35 cellular contexts compared by ENCODE assay signal in the genomic region with DNA sequence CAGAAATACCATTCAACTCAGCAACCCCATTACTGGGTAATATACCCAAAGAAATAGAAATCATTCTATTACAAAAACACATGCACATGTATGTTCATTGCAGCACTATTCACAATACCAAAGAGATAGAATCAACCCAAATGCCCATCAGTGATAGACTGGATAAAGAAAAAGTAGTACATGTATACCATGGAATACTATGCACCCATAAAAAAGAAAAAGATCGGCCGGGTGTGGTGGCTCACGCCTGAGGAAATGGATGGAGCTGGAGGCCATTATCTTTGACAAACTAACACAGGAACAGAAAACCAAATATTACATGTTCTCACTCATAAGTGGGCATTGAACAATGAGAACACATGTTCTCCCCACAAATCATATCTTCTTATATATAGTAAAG.
DNase-seq lines count a peak whose midpoint lies in the region; ATAC-seq, FAIRE-seq and TF ChIP-seq lines count a peak whose summit lies in the region.
"Had no signal": no experiment of that assay in that cellular context is flagged by ENCODE, and none has a peak within 500 bp of the region (broad histone marks: within the 10 kb centered on the region; RNA-seq: fewer than 3 reads in every experiment).

No MANE protein-coding gene starts in this region.

- peaks cover 26% of the 10 kb centered on the region for H3K4me1 Mint-ChIP-seq in activated naive CD8-positive, alpha-beta T cell treated with anti-CD3 and anti-CD28 coated beads, Interleukin-2, amount 50 U/mL, for 24 hours
- peaks cover 22% of the 10 kb centered on the region for H3K4me1 Mint-ChIP-seq in activated naive CD8-positive, alpha-beta T cell treated with anti-CD3 and anti-CD28 coated beads for 36 hours

- no peak for ATAC-seq in activated naive CD8-positive, alpha-beta T cell treated with anti-CD3 and anti-CD28 coated beads, Interleukin-2, amount 50 U/mL, for 24 hours
- ATAC-seq in K562, result no peak
- ATAC-seq in GM19395 (IDR thresholded peaks at IDR 0.05; ENCODE audit: unreplicated experiment), result no peak
- ATAC-seq: A549; CD8-positive, alpha-beta T cell had no signal

- no peaks in the 10 kb centered on the region for H3K36me3 ChIP-seq in HEK293 (ENCODE audit: control insufficient read depth in 2 of 2, insufficient read depth in 1 of 2, low read length in 2 of 2)
- no peaks in the 10 kb centered on the region for H3K36me3 ChIP-seq in K562 (ENCODE audit: control insufficient read depth, insufficient read depth, low read length)
- H3K36me3 ChIP-seq: BE2C; BLaER1; BLaER1 treated with 17β-estradiol and CSF1 and Interleukin-3, amounts not matched to agents 10 nM and 100 nM had no signal

- H3K4me3 ChIP-seq in HEK293 (ENCODE audit: low read depth, low read length), result no peak overlapping the region
- H3K4me3 ChIP-seq in K562, result no peak overlapping the region
- H3K4me3 ChIP-seq in lower leg skin (ENCODE audit: low read depth, poor library complexity, severe bottlenecking), result no peak overlapping the region
- H3K4me3 ChIP-seq: A549; BLaER1; BLaER1 treated with 17β-estradiol and CSF1 and Interleukin-3, amounts not matched to agents 10 nM and 100 nM had no signal

- H4K20me1 ChIP-seq in K562 (replicated peaks; ENCODE audit: control insufficient read depth, insufficient read depth, low read length), result no peaks in the 10 kb centered on the region
- H4K20me1 ChIP-seq: BLaER1; BLaER1 treated with 17β-estradiol and CSF1 and Interleukin-3, amounts not matched to agents 10 nM and 100 nM had no signal

- intact Hi-C loops in K562 (cut with micrococcal nuclease) (loop anchor here (5.0 kb wide), 1 partner anchor 187 kb away; no protein-coding TSS in a partner anchor), lower leg skin (cut with DNase I; ENCODE audit: low total_unique reads) (loop anchor here (5.0 kb wide), 1 partner anchor 107 kb away; no protein-coding TSS in a partner anchor)

- no peaks in the 10 kb centered on the region for H3K9me1 ChIP-seq in K562 (ENCODE audit: control insufficient read depth, insufficient read depth, low read length)

- TF ChIP-seq EP300 in K562 (IDR thresholded peaks at IDR 0.05; ENCODE audit: low read length), result no peak

- 31% methylated on average over 3 of the region's 3 CpGs for WGBS in K562 (ENCODE audit: insufficient coverage, low coverage, missing lambda C conversion rate)
- WGBS in lower leg skin, 2 donors, result 95 to 100% methylated on average over 3 of the region's 3 CpGs

- no peak overlapping the region for H2AFZ ChIP-seq in K562 (ENCODE audit: low read depth, low read length)

- POLR2A ChIA-PET in HEK293 (lab: Yijun Ruan, JAX), result no interaction called here
- POLR2A ChIA-PET in K562 (lab: Yijun Ruan, JAX), result no interaction called here

- H3K79me2 ChIP-seq in K562 (ENCODE audit: control insufficient read depth, insufficient read depth, low read length), result no peaks in the 10 kb centered on the region

- peak overlapping the region; percentile 1 for H3K27ac Mint-ChIP-seq in activated naive CD8-positive, alpha-beta T cell treated with anti-CD3 and anti-CD28 coated beads, Interleukin-2, amount 50 U/mL, for 24 hours
- no peak overlapping the region for H3K27ac Mint-ChIP-seq in activated naive CD8-positive, alpha-beta T cell treated with anti-CD3 and anti-CD28 coated beads for 36 hours
- H3K27ac Mint-ChIP-seq: B cell; CD14-positive monocyte; CD4-positive, alpha-beta memory T cell; CD4-positive, alpha-beta T cell; CD4-positive, CD25-positive, alpha-beta regulatory T cell; CD8-positive, alpha-beta memory T cell; CD8-positive, alpha-beta T cell had no signal

- in situ Hi-C loops in K562 (cut with MboI), result loop anchor here (5.0 kb wide), 1 partner anchor 117 kb away; no protein-coding TSS in a partner anchor

- TF ChIP-seq POLR2A in K562 (conservative IDR thresholded peaks at IDR 0.05) (no peak), lower leg skin (IDR thresholded peaks at IDR 0.05) (no peak)

- BruUV-seq in K562 (replicated peaks; lab: Mats Ljungman, UMichigan), result no TSS peak

- H3K9me3 Mint-ChIP-seq in activated naive CD8-positive, alpha-beta T cell treated with anti-CD3 and anti-CD28 coated beads, Interleukin-2, amount 50 U/mL, for 24 hours, result no peaks in the 10 kb centered on the region
- H3K9me3 Mint-ChIP-seq in activated naive CD8-positive, alpha-beta T cell treated with anti-CD3 and anti-CD28 coated beads for 36 hours, result no peaks in the 10 kb centered on the region
- H3K9me3 Mint-ChIP-seq: CD4-positive, alpha-beta memory T cell; CD4-positive, alpha-beta T cell; CD8-positive, alpha-beta memory T cell; CD8-positive, alpha-beta T cell had no signal

- H3K27ac ChIP-seq in HEK293 (ENCODE audit: extremely low read depth, low read depth, low read length) (no peak overlapping the region), K562 (ENCODE audit: extremely low read depth, low read depth, low read length) (no peak overlapping the region)
- H3K27ac ChIP-seq: 22Rv1; A549; BLaER1; BLaER1 treated with 17β-estradiol and CSF1 and Interleukin-3, amounts not matched to agents 10 nM and 100 nM; C4-2B had no signal

- TF ChIP-seq CTCF in HEK293 (tag by site-specific recombination; IDR thresholded peaks at IDR 0.05) (no peak), K562 (IDR thresholded peaks at IDR 0.05 in 2 of 3, conservative IDR thresholded peaks at IDR 0.05 in 1 of 3; ENCODE audit: insufficient read depth in 2 of 3, low read depth in 1 of 3, low read length in 3 of 3) (no peak), lower leg skin (IDR thresholded peaks at IDR 0.05) (no peak)

- TF ChIP-seq RAD21 in K562 (CRISPR knock-in tag; conservative IDR thresholded peaks at IDR 0.05 in 1 of 2, IDR thresholded peaks at IDR 0.05 in 1 of 2), result no peak

- FAIRE-seq in K562 (lab: Jason Lieb, UNC), result no peak
- FAIRE-seq: A204.1, A549, D721Med had no signal

- no peak overlapping the region for H3K4me2 ChIP-seq in K562 (ENCODE audit: insufficient read depth, low read length)
- H3K4me2 ChIP-seq: A549; BLaER1; BLaER1 treated with 17β-estradiol and CSF1 and Interleukin-3, amounts not matched to agents 10 nM and 100 nM had no signal

- peaks cover 3% of the 10 kb centered on the region for H3K27me3 Mint-ChIP-seq in activated naive CD8-positive, alpha-beta T cell treated with anti-CD3 and anti-CD28 coated beads, Interleukin-2, amount 50 U/mL, for 24 hours
- H3K27me3 Mint-ChIP-seq in activated naive CD8-positive, alpha-beta T cell treated with anti-CD3 and anti-CD28 coated beads for 36 hours, result peaks cover 3% of the 10 kb centered on the region
- H3K27me3 Mint-ChIP-seq: CD4-positive, alpha-beta memory T cell; CD4-positive, alpha-beta T cell; CD8-positive, alpha-beta memory T cell had no signal

- H3K36me3 Mint-ChIP-seq in activated naive CD8-positive, alpha-beta T cell treated with anti-CD3 and anti-CD28 coated beads, Interleukin-2, amount 50 U/mL, for 24 hours (ENCODE audit: low read depth), result no peaks in the 10 kb centered on the region
- H3K36me3 Mint-ChIP-seq in activated naive CD8-positive, alpha-beta T cell treated with anti-CD3 and anti-CD28 coated beads for 36 hours, result no peaks in the 10 kb centered on the region
- H3K36me3 Mint-ChIP-seq: CD14-positive monocyte; CD4-positive, alpha-beta memory T cell; CD4-positive, CD25-positive, alpha-beta regulatory T cell; CD8-positive, alpha-beta memory T cell; CD8-positive, alpha-beta T cell had no signal

- no peak overlapping the region for H3K4me3 Mint-ChIP-seq in activated naive CD8-positive, alpha-beta T cell treated with anti-CD3 and anti-CD28 coated beads, Interleukin-2, amount 50 U/mL, for 24 hours
- H3K4me3 Mint-ChIP-seq in activated naive CD8-positive, alpha-beta T cell treated with anti-CD3 and anti-CD28 coated beads for 36 hours, result no peak overlapping the region
- H3K4me3 Mint-ChIP-seq: B cell; CD14-positive monocyte; CD4-positive, alpha-beta memory T cell; CD4-positive, alpha-beta T cell; CD4-positive, CD25-positive, alpha-beta regulatory T cell; CD8-positive, alpha-beta memory T cell; CD8-positive, alpha-beta T cell had no signal

- no peaks in the 10 kb centered on the region for H3K9me3 ChIP-seq in HEK293 (ENCODE audit: control insufficient read depth, insufficient read depth, low read depth, low read length)
- H3K9me3 ChIP-seq in K562 (replicated peaks; ENCODE audit: control insufficient read depth, insufficient read depth, low read depth, low read length), result no peaks in the 10 kb centered on the region
- H3K9me3 ChIP-seq: A549; BE2C; BLaER1; BLaER1 treated with 17β-estradiol and CSF1 and Interleukin-3, amounts not matched to agents 10 nM and 100 nM; Caco-2 had no signal

- CTCF ChIA-PET in HEK293 (lab: Yijun Ruan, JAX), result interaction anchor here (0.9 kb wide), 1 partner anchor 23 kb away, joined by 5 read pairs; no protein-coding TSS in a partner anchor
- CTCF ChIA-PET in K562 (lab: Yijun Ruan, JAX; ENCODE audit: low intra/inter-chr PET ratio), result no interaction called here

- H3K27me3 ChIP-seq in K562 (ENCODE audit: control insufficient read depth in 2 of 2, insufficient read depth in 2 of 2, low read length in 2 of 2), result peaks cover 2 to 7% of the 10 kb centered on the region in 2 experiments; a peak in 4 of 5 replicates
- H3K27me3 ChIP-seq: BE2C; BLaER1; BLaER1 treated with 17β-estradiol and CSF1 and Interleukin-3, amounts not matched to agents 10 nM and 100 nM had no signal

- DNase-seq in activated naive CD8-positive, alpha-beta T cell treated with anti-CD3 and anti-CD28 coated beads, Interleukin-2, amount 50 U/mL, for 24 hours, result no peak
- no peak for DNase-seq in activated naive CD8-positive, alpha-beta T cell treated with anti-CD3 and anti-CD28 coated beads for 36 hours
- DNase-seq in K562 (ENCODE audit: extremely low read depth in 1 of 4, low spot score in 3 of 4), result no peak
- DNase-seq in lower leg skin (ENCODE audit: low spot score in 2 of 2), result no peak
- DNase-seq: 8988T; ACHN; AML-193; BE2C; C1 segment of cervical spinal cord; Caco-2; Calu3; CD4-positive, alpha-beta memory T cell; CD4-positive, alpha-beta T cell; CD4-positive, CD25-positive, alpha-beta regulatory T cell; CD8-positive, alpha-beta memory T cell; CD8-positive, alpha-beta T cell; COR-L47; DMS 273 treated with DMSO at 0.1 percent for 48 hours; DMS153; DMS53; DMS79; DMS79 treated with DMSO at 0.1 percent for 48 hours; DND-41; EL had no signal

- no peaks in the 10 kb centered on the region for H3K4me1 ChIP-seq in HEK293 (ENCODE audit: control insufficient read depth, insufficient read depth, low read length)
- peaks cover 0 to 6% of the 10 kb centered on the region in 2 experiments; a peak in 2 of 5 replicates for H3K4me1 ChIP-seq in K562 (replicated peaks in 1 of 2; ENCODE audit: control insufficient read depth in 2 of 2, insufficient read depth in 2 of 2, low read length in 2 of 2)
- H3K4me1 ChIP-seq: BE2C had no signal

- H3K9ac ChIP-seq in K562 (ENCODE audit: insufficient read depth in 1 of 2, low read depth in 2 of 2, low read length in 2 of 2), result no peak overlapping the region
- H3K9ac ChIP-seq: BLaER1; BLaER1 treated with 17β-estradiol and CSF1 and Interleukin-3, amounts not matched to agents 10 nM and 100 nM had no signal

TF ChIP-seq in HEK293, 187 proteins besides CTCF, POLR2A, EP300 and RAD21:
- TF ChIP-seq ZNF146 (tag by site-specific recombination; IDR thresholded peaks at IDR 0.05), result peak; percentile 84
- no peak for TF ChIP-seq ZNF133 (tag by site-specific recombination; IDR thresholded peaks at IDR 0.05)

TF ChIP-seq in K562, 482 proteins besides CTCF, POLR2A, EP300 and RAD21 (continues in another document):
- peak; percentile 18 for TF ChIP-seq RBM25 (IDR thresholded peaks at IDR 0.05; ENCODE audit: low read depth, low read length, severe bottlenecking)
- peak; percentile 82 for TF ChIP-seq ZNF146 (CRISPR knock-in tag; IDR thresholded peaks at IDR 0.05; ENCODE audit: unreplicated experiment)
